ENCODE assay signal across 15 cellular contexts in genomic region chr15:73744293-73744692, GRCh38. TPM values are rescaled to one million over a fixed set of nuclear protein-coding genes. Genes with fewer than 3 reads are reported as not detected.
DNase-seq lines count a peak whose midpoint lies in the region; ATAC-seq, FAIRE-seq and TF ChIP-seq lines count a peak whose summit lies in the region.
"Had no signal": no experiment of that assay in that cellular context is flagged by ENCODE, and none has a peak within 500 bp of the region (broad histone marks: within the 10 kb centered on the region; RNA-seq: fewer than 3 reads in every experiment).

No MANE protein-coding gene starts in this region.

- no peak overlapping the region for H3K56ac ChIP-seq in H1 (replicated peaks; ENCODE audit: insufficient read length, low read depth, low read length)

- no peak for ATAC-seq in HG02623 (IDR thresholded peaks at IDR 0.05; ENCODE audit: unreplicated experiment)

- H2BK5ac ChIP-seq in H1 (ENCODE audit: low read depth, low read length) = no peak overlapping the region

- H3K27ac Mint-ChIP-seq in activated T-cell treated with anti-CD3 and anti-CD28 coated beads, Interleukin-2, amount 50 U/mL, for 24 hours = no peak overlapping the region
- H3K27ac Mint-ChIP-seq: CD4-positive, CD25-positive, alpha-beta regulatory T cell; HFFc6 had no signal

- H2BK20ac ChIP-seq in H1 (ENCODE audit: low read length) = no peak overlapping the region

- POLR2A ChIA-PET in H1 (lab: Charles Lee; ENCODE audit: partially characterized antibody) = interaction anchor here (0.6 to 1.7 kb wide), 5 partner anchors 9 to 27 kb away, joined by 3 to 4 read pairs (median 3); no protein-coding TSS in a partner anchor

- no peak overlapping the region for H3K4ac ChIP-seq in H1 (replicated peaks; ENCODE audit: insufficient read length, low read depth, low read length)

- H3K4me1 Mint-ChIP-seq in activated T-cell treated with anti-CD3 and anti-CD28 coated beads, Interleukin-2, amount 50 U/mL, for 24 hours (ENCODE audit: low read depth) = no peaks in the 10 kb centered on the region
- H3K4me1 Mint-ChIP-seq: CD4-positive, CD25-positive, alpha-beta regulatory T cell had no signal

- H4K5ac ChIP-seq in H1 (ENCODE audit: insufficient read length, low read depth, low read length) = no peak overlapping the region

- 29% methylated on average over 1 of the region's 1 CpG; no CpG with 5 or more reads in 1 of the 2 experiments for WGBS in H1 (ENCODE audit: extremely low coverage in 1 of 2, insufficient coverage in 1 of 2, insufficient read length in 1 of 2, insufficient replicate concordance in 2 of 2, low coverage in 1 of 2, low lambda C conversion rate in 2 of 2, missing lambda C conversion rate in 1 of 2), 2 experiments

- no peaks in the 10 kb centered on the region for H3K79me2 ChIP-seq in H1 (ENCODE audit: control insufficient read depth in 1 of 2, insufficient read depth in 2 of 2, low read length in 2 of 2)

- no peak overlapping the region for H2AFZ ChIP-seq in H1 (ENCODE audit: low read length)
- H2AFZ ChIP-seq: GM23248 had no signal

- no peaks in the 10 kb centered on the region for H3K36me3 Mint-ChIP-seq in activated T-cell treated with anti-CD3 and anti-CD28 coated beads, Interleukin-2, amount 50 U/mL, for 24 hours (ENCODE audit: low read depth)
- H3K36me3 Mint-ChIP-seq: CD4-positive, CD25-positive, alpha-beta regulatory T cell had no signal

- no peak for TF ChIP-seq CTCF in H1 (IDR thresholded peaks at IDR 0.05; ENCODE audit: control extremely low read depth in 1 of 3, insufficient read depth in 1 of 3, low read depth in 1 of 3, low read length in 3 of 3)

- no peak overlapping the region for H2BK12ac ChIP-seq in H1 (ENCODE audit: low read depth, low read length)

- no peaks in the 10 kb centered on the region for H3K9me3 ChIP-seq in H1 (ENCODE audit: insufficient read depth in 2 of 2, low read depth in 1 of 2, low read length in 1 of 2)
- H3K9me3 ChIP-seq: BLaER1 treated with 17β-estradiol and CSF1 and Interleukin-3, amounts not matched to agents 10 nM and 100 nM; HAP-1 had no signal

- H3K23me2 ChIP-seq in H1 (ENCODE audit: low read depth, low read length) = no peaks in the 10 kb centered on the region

- H2BK15ac ChIP-seq in H1 (ENCODE audit: low read length) = no peak overlapping the region

- H3K4me3 ChIP-seq in H1 (ENCODE audit: extremely low read depth in 1 of 4, insufficient read depth in 2 of 4, low read depth in 3 of 4, low read length in 4 of 4) = no peak overlapping the region
- H3K4me3 ChIP-seq: BLaER1 treated with 17β-estradiol and CSF1 and Interleukin-3, amounts not matched to agents 10 nM and 100 nM; GM23248; HAP-1 had no signal

- H3K4me1 ChIP-seq in H1 (replicated peaks in 1 of 4; ENCODE audit: control insufficient read depth in 3 of 4, insufficient read depth in 4 of 4, low read length in 3 of 4) = peaks cover 5 to 28% (median 13%) of the 10 kb centered on the region in 4 experiments
- H3K4me1 ChIP-seq: HAP-1 had no signal

- H4K20me1 ChIP-seq in H1 (replicated peaks in 1 of 2; ENCODE audit: control insufficient read depth in 1 of 2, insufficient read depth in 2 of 2, low read length in 2 of 2) = no peaks in the 10 kb centered on the region

- no peak overlapping the region for H2BK120ac ChIP-seq in H1 (replicated peaks; ENCODE audit: low read depth, low read length)

- no peak overlapping the region for H3K9ac ChIP-seq in H1 (replicated peaks in 1 of 4; ENCODE audit: extremely low read depth in 1 of 4, low read depth in 3 of 4, low read length in 3 of 4)
- H3K9ac ChIP-seq: BLaER1 treated with 17β-estradiol and CSF1 and Interleukin-3, amounts not matched to agents 10 nM and 100 nM; GM23248 had no signal

- peak; percentile 16 for DNase-seq in NCI-H2227 (lab: John Stamatoyannopoulos, UW; ENCODE audit: unreplicated experiment)
- DNase-seq in NCI-H2227 treated with DMSO at 0.1 percent for 48 hours (lab: John Stamatoyannopoulos, UW) = no peak
- DNase-seq in H1 (ENCODE audit: low read depth in 1 of 2, low spot score in 2 of 2) = no peak
- DNase-seq in iPS-NIHi7 (ENCODE audit: extremely low spot score) = peak; percentile 46
- no peak for DNase-seq in activated T-cell treated with anti-CD3 and anti-CD28 coated beads, Interleukin-2, amount 50 U/mL, for 24 hours
- no peak for DNase-seq in AG08395 (ENCODE audit: low spot score)
- DNase-seq: 8988T; CD4-positive, CD25-positive, alpha-beta regulatory T cell; DMS53; GM23248; HFFc6 had no signal

- CTCF ChIA-PET in H1 (lab: Charles Lee; ENCODE audit: partially characterized antibody) = interaction anchor here (2.3 kb wide), 1 partner anchor 39 kb away, joined by 8 read pairs; no protein-coding TSS in a partner anchor

- H4K8ac ChIP-seq in H1 (ENCODE audit: extremely low read depth, insufficient read depth, low read length) = no peak overlapping the region

- no peaks in the 10 kb centered on the region; a peak in 1 of 7 replicates for H3K27me3 ChIP-seq in H1 (replicated peaks in 1 of 4; ENCODE audit: control insufficient read depth in 3 of 4, extremely low read depth in 1 of 4, insufficient read depth in 3 of 4, low read length in 3 of 4)

- H3K27ac ChIP-seq in H1 (ENCODE audit: low read depth, low read length) = no peak overlapping the region
- H3K27ac ChIP-seq: BLaER1 treated with 17β-estradiol and CSF1 and Interleukin-3, amounts not matched to agents 10 nM and 100 nM; GM23248; HL-60 had no signal

- H3K23ac ChIP-seq in H1 (ENCODE audit: insufficient read length) = no peak overlapping the region

- H3K79me1 ChIP-seq in H1 (ENCODE audit: low read depth, low read length) = no peaks in the 10 kb centered on the region

- no peak overlapping the region for H3K18ac ChIP-seq in H1 (ENCODE audit: extremely low read depth, low read length)

- H3K4me2 ChIP-seq in H1 (ENCODE audit: insufficient read depth in 1 of 2, low read depth in 2 of 2, low read length in 2 of 2) = no peak overlapping the region

- no peak overlapping the region for H3K4me3 Mint-ChIP-seq in activated T-cell treated with anti-CD3 and anti-CD28 coated beads, Interleukin-2, amount 50 U/mL, for 24 hours
- H3K4me3 Mint-ChIP-seq: CD4-positive, CD25-positive, alpha-beta regulatory T cell; HFFc6 had no signal

- H2AK5ac ChIP-seq in H1 (ENCODE audit: low read depth, low read length) = no peak overlapping the region

- TF ChIP-seq POLR2A in H1 (IDR thresholded peaks at IDR 0.05; ENCODE audit: control extremely low read depth in 1 of 2, low read depth in 2 of 2, low read length in 2 of 2) = no peak

- no peak for FAIRE-seq in H1 (lab: Jason Lieb, UNC)

- H3K9me3 Mint-ChIP-seq in activated T-cell treated with anti-CD3 and anti-CD28 coated beads, Interleukin-2, amount 50 U/mL, for 24 hours = no peaks in the 10 kb centered on the region
- H3K9me3 Mint-ChIP-seq: HFFc6 had no signal

- peaks cover 30% of the 10 kb centered on the region for H3K27me3 Mint-ChIP-seq in activated T-cell treated with anti-CD3 and anti-CD28 coated beads, Interleukin-2, amount 50 U/mL, for 24 hours

- H3K14ac ChIP-seq in H1 (ENCODE audit: insufficient read length) = no peak overlapping the region

- no peak for TF ChIP-seq RAD21 in H1 (IDR thresholded peaks at IDR 0.05 in 1 of 2, conservative IDR thresholded peaks at IDR 0.05 in 1 of 2; ENCODE audit: low read depth in 2 of 2, low read length in 2 of 2)

- no peaks in the 10 kb centered on the region for H3K36me3 ChIP-seq in H1 (ENCODE audit: control insufficient read depth in 2 of 4, insufficient read depth in 4 of 4, low read length in 3 of 4)
- H3K36me3 ChIP-seq: BLaER1 treated with 17β-estradiol and CSF1 and Interleukin-3, amounts not matched to agents 10 nM and 100 nM; HAP-1 had no signal

- TF ChIP-seq EP300 in H1 (IDR thresholded peaks at IDR 0.05; ENCODE audit: borderline replicate concordance in 1 of 2, low read depth in 2 of 2, low read length in 2 of 2) = no peak

- no peak overlapping the region for H4K91ac ChIP-seq in H1 (replicated peaks; ENCODE audit: insufficient read length, low read length)

TF ChIP-seq in H1, 55 proteins besides CTCF, POLR2A, EP300 and RAD21:
- TF ChIP-seq CREB1 (IDR thresholded peaks at IDR 0.05) (no peak), TEAD4 (IDR thresholded peaks at IDR 0.05; ENCODE audit: low read depth, low read length) (peak; percentile 22; the same call in 1 of the 2 replicates), E2F6 (IDR thresholded peaks at IDR 0.05) (peak; percentile 41; the same call in 1 of the 2 replicates)
- TF ChIP-seq, protein P1, sequence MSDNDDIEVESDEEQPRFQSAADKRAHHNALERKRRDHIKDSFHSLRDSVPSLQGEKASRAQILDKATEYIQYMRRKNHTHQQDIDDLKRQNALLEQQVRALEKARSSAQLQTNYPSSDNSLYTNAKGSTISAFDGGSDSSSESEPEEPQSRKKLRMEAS (IDR thresholded peaks at IDR 0.05) = peak; percentile 82

RNA-seq across cellular contexts. Expression of gene INSYN1, which starts 8.9 kb away (rescaled TPM):
- 10.2 and 13.1 TPM in 2 replicates for total RNA-seq in H1 (2021; fragmentation: NEBNext Ultra II Directional; extraction: Animal tissue kit (Norgen Biotek cat#: 25700))
- 7.2 and 11.6 TPM in 2 replicates for polyA plus RNA-seq in H1 (2011; rRNA removed)
- polyA plus RNA-seq in H1 (2011; cell fraction: cytosol; rRNA removed) = 12.0 TPM
- polyA plus RNA-seq in H1 (2011; cell fraction: nucleus; rRNA removed) = 50.9 TPM
- polyA plus RNA-seq in H1 (2012, experiment 1 of 2) = 4.2 to 8.2 TPM (median 6.5 TPM) in 4 replicates
- 4.0 TPM for polyA plus RNA-seq in H1 (2012, experiment 2 of 2)
- 6.3 TPM for polyA plus RNA-seq in H1 (2013, experiment 1 of 2)
- polyA plus RNA-seq in H1 (2013, experiment 2 of 2) = 6.0 TPM
- 2.1 and 2.9 TPM in 2 replicates for polyA minus RNA-seq in H1 (2011; rRNA and poly(A)+ RNA removed)
- 3.2 TPM for polyA minus RNA-seq in H1 (2011; cell fraction: cytosol; rRNA and poly(A)+ RNA removed)
- 2.9 TPM for polyA minus RNA-seq in H1 (2011; cell fraction: nucleus; rRNA and poly(A)+ RNA removed)
- total RNA-seq: CD4-positive, CD25-positive, alpha-beta regulatory T cell had no signal
- polyA plus RNA-seq: CD4-positive, CD25-positive, alpha-beta regulatory T cell had no signal

Comparison
In these comparisons a context has a peak if more than half of its experiments do, and no peak if none do; other contexts are left out.
1. DNase-seq: peak in NCI-H2227 (single experiment) and iPS-NIHi7 (single experiment); none in NCI-H2227 treated with DMSO at 0.1 percent for 48 hours (single experiment), H1 (0 of 2), activated T-cell treated with anti-CD3 and anti-CD28 coated beads, Interleukin-2, amount 50 U/mL, for 24 hours (single experiment) and AG08395 (single experiment).